8 cellular contexts compared by ENCODE assay signal in genomic region chr3:31145062-31145461, GRCh38.
"Had no signal": no experiment of that assay in that cellular context is flagged by ENCODE, and none has a peak within 500 bp of the region (broad histone marks: within the 10 kb centered on the region; RNA-seq: fewer than 3 reads in every experiment).

No MANE protein-coding gene starts in this region.

- ATAC-seq: GM23338, HepG2, K562 had no signal

- H3K27me3 Mint-ChIP-seq: IgD-negative memory B cell had no signal

- H3K4me1 Mint-ChIP-seq: IgD-negative memory B cell had no signal

- H3K27ac ChIP-seq: HL-60 had no signal

- H3K36me3 Mint-ChIP-seq: IgD-negative memory B cell had no signal

- H3K4me3 ChIP-seq: GM23338, K562 had no signal

- H3K4me3 Mint-ChIP-seq: GM23338, H9, HFFc6, IgD-negative memory B cell had no signal

- DNase-seq: H9, HCEC 1CT, HFFc6 had no signal

- H3K27ac Mint-ChIP-seq: GM23338, H9, HFFc6, IgD-negative memory B cell had no signal
